ENCODE assay signal across 1 cellular context in the genomic region with DNA sequence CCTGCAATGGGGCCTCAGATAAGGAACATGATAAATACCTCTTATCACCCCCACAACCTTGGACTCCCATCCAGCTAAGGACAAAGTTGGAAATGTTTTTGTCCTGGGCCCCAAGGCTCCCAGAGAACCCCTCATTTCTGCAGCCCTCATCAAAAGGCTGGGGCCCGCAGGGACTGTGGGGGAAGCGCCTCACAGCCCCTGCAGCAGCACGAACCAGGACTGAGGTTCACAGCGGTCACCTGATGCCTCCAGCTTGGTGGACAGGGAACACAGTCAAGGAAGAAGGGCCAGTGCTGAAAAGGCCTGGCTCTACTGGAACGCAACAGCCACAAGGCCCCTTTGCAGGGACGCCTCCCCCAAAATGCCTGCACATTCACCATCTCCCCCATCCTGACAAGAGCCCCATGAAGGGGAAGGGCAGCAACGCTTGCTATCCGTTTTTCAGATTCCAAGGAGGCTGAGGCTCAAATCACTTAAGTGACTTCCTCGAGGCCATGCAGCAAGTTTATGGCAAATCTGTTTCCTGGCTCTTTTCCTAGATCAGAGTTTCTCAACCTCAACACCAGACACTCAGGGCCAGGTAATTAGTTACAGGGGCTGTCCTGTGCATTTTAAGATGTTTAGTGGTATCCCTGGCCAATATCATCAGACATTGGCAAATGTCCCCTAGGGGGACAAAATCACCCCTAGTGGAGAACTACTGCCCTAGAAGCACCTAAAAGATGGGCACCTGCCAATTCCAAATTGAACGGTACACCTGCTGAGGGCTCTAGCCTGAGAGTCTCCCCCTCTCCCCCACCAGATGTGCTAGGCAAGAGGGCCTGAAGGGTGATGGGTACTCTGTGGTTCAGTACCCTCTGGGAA.
TF ChIP-seq lines count a peak whose summit lies in the region.

No MANE protein-coding gene starts in this region.

TF ChIP-seq in IMR-90, 13 proteins besides CTCF, POLR2A, EP300 and RAD21:
- TF ChIP-seq MAFK (IDR thresholded peaks at IDR 0.05; ENCODE audit: low read depth, low read length) (no peak), SMC3 (IDR thresholded peaks at IDR 0.05; ENCODE audit: low read depth, low read length) (no peak), BHLHE40 (IDR thresholded peaks at IDR 0.05; ENCODE audit: low read depth, low read length) (no peak), MAZ (IDR thresholded peaks at IDR 0.05; ENCODE audit: borderline replicate concordance, low read depth, low read length) (no peak), CHD1 (IDR thresholded peaks at IDR 0.05; ENCODE audit: low read depth, low read length) (no peak), MXI1 (IDR thresholded peaks at IDR 0.05; ENCODE audit: borderline replicate concordance, low read depth, low read length) (no peak), CEBPB (IDR thresholded peaks at IDR 0.05; ENCODE audit: low read depth, low read length) (no peak), RCOR1 (IDR thresholded peaks at IDR 0.05; ENCODE audit: insufficient replicate concordance, low read length) (no peak), RFX5 (IDR thresholded peaks at IDR 0.05; ENCODE audit: low read depth, low read length) (no peak), FOS (IDR thresholded peaks at IDR 0.05; ENCODE audit: low read depth, low read length) (no peak), NFE2L2 (IDR thresholded peaks at IDR 0.05; ENCODE audit: low read depth, low read length) (no peak)
- TF ChIP-seq, protein P1, sequence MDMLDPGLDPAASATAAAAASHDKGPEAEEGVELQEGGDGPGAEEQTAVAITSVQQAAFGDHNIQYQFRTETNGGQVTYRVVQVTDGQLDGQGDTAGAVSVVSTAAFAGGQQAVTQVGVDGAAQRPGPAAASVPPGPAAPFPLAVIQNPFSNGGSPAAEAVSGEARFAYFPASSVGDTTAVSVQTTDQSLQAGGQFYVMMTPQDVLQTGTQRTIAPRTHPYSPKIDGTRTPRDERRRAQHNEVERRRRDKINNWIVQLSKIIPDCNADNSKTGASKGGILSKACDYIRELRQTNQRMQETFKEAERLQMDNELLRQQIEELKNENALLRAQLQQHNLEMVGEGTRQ (IDR thresholded peaks at IDR 0.05; ENCODE audit: low read depth, low read length), result no peak
- TF ChIP-seq, protein P2, sequence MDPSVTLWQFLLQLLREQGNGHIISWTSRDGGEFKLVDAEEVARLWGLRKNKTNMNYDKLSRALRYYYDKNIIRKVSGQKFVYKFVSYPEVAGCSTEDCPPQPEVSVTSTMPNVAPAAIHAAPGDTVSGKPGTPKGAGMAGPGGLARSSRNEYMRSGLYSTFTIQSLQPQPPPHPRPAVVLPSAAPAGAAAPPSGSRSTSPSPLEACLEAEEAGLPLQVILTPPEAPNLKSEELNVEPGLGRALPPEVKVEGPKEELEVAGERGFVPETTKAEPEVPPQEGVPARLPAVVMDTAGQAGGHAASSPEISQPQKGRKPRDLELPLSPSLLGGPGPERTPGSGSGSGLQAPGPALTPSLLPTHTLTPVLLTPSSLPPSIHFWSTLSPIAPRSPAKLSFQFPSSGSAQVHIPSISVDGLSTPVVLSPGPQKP (IDR thresholded peaks at IDR 0.05; ENCODE audit: borderline replicate concordance, low read depth, low read length), result no peak
TF ChIP-seq in IMR-90: peak in this region for 0.
